Comparison of ENCODE assay signal across 8 cellular contexts in the genomic region with DNA sequence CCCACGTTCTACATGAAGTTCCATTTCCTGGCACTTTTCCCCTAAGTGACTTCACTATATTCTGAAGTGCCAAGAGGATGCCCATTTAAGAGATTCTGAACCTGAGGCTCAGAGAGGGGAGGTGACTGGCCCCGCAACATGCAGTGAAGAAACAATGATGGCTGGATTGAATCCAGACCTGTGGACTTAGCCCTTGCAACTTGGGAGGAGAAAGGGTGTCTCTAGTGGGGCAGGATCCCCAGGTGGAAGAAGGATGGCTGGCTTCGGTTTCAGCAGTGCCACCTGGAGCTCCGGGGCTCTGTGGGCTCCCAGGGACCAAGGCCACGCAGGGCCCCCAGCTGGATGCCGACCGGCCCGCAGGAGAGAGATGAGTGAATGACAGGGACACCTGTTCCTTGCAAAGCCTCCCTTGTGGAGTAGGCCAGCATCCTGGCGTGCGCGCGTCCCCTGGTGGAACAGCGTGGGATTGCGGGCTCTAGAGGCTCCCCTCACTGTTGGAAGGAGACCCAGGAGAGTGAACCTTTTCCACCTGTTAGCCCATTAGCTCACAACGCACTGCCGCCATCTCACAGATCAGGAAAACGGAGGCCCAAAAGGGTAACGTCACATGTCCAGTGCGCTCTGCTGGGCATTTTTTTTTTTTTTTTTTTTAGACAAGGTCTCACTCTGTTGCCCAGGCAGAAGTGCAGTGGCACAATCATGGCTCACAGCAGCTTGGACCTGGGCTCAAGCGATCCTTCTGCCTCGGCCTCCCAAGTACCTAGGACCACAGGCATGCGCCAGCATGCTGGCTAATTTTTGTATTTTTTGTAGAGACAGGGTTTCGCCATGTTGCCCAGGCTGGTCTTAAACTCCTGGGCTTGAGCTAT.
DNase-seq lines count a peak whose midpoint lies in the region; ATAC-seq and TF ChIP-seq lines count a peak whose summit lies in the region.

No MANE protein-coding gene starts in this region.

- TF ChIP-seq POLR2A in heart left ventricle (IDR thresholded peaks at IDR 0.05), result no peak

- no peak overlapping the region for H3K4me2 ChIP-seq in DOHH2 (ENCODE audit: low read length)

- no peaks in the 10 kb centered on the region for H3F3A ChIP-seq in DOHH2 (ENCODE audit: control insufficient read depth, insufficient read depth)

- TF ChIP-seq CTCF in DOHH2 (IDR thresholded peaks at IDR 0.05; ENCODE audit: low read depth, low read length, poor library complexity, severe bottlenecking) (peak; percentile 90), heart left ventricle (IDR thresholded peaks at IDR 0.05) (peak; percentile 74 to 95 (median 84))

- in situ Hi-C loops in SK-MEL-5 (cut with HindIII; ENCODE audit: low pct_unique_long_range_greater_than_20kb, low sequenced_read_pairs), result no loop called here

- no peaks in the 10 kb centered on the region for H4K20me1 ChIP-seq in DOHH2 (ENCODE audit: control insufficient read depth, insufficient read depth, low read depth, low read length)

- no peak overlapping the region for H3K4me3 ChIP-seq in DOHH2 (ENCODE audit: low read length)
- H3K4me3 ChIP-seq in Jurkat, Clone E6-1 (ENCODE audit: low read length), result no peak overlapping the region
- no peak overlapping the region for H3K4me3 ChIP-seq in heart left ventricle

- no peaks in the 10 kb centered on the region for H3K9me2 ChIP-seq in DOHH2 (replicated peaks; ENCODE audit: control insufficient read depth, low read length)

- intact Hi-C loops in heart left ventricle (cut with DNase I) (loop anchor here in 5 of 10 donors (2.0 to 10.0 kb wide), 5 partner anchors 118 to 292 kb away; a partner anchor contains a TSS), sciatic nerve (cut with DNase I) (no loop called here)

- no peaks in the 10 kb centered on the region for H3K9me3 ChIP-seq in DOHH2 (ENCODE audit: control insufficient read depth, insufficient read depth, low read length)
- H3K9me3 ChIP-seq in heart left ventricle, result no peaks in the 10 kb centered on the region

- H3K36me3 ChIP-seq in DOHH2 (ENCODE audit: control insufficient read depth, low read length), result no peaks in the 10 kb centered on the region
- peaks cover 0 to 8% (median 0%) of the 10 kb centered on the region in 9 donors for H3K36me3 ChIP-seq in heart left ventricle

- H3K27me3 ChIP-seq in DOHH2 (ENCODE audit: control insufficient read depth, low read length) (no peaks in the 10 kb centered on the region), heart left ventricle (no peaks in the 10 kb centered on the region)

- 35 to 43% (median 38%) methylated on average over 23 of the region's 23 CpGs for whole genome bisulfite sequencing in heart left ventricle, 4 donors

- H3K4me1 ChIP-seq in DOHH2 (ENCODE audit: control insufficient read depth, low read length), result peaks cover 8% of the 10 kb centered on the region
- H3K4me1 ChIP-seq in heart left ventricle, result peaks cover 0 to 18% (median 1%) of the 10 kb centered on the region in 12 donors

- DNase-seq in Jurkat, Clone E6-1 (ENCODE audit: low read depth, low spot score), result peak; percentile 31
- peak; percentile 64 for DNase-seq in SK-MEL-5 (ENCODE audit: low read depth, low spot score)
- DNase-seq in activated naive CD4-positive, alpha-beta T cell treated with Interleukin-2 at 50 U/mL for 16 hours, result peak; percentile 80
- DNase-seq in heart left ventricle, result peak in 4 of 5 donors; percentile 46 to 86 (median 58)
- peak; percentile 84 for DNase-seq in sciatic nerve (ENCODE audit: low spot score)

- H3K79me2 ChIP-seq in DOHH2 (ENCODE audit: control insufficient read depth, low read length), result no peaks in the 10 kb centered on the region

- peak; percentile 19 to 79 (median 76) for ATAC-seq in heart left ventricle
- peak; percentile 53 for ATAC-seq in sciatic nerve
- no peak for ATAC-seq in GM21717 (IDR thresholded peaks at IDR 0.05; ENCODE audit: unreplicated experiment)
- no peak for ATAC-seq in HG02588 (IDR thresholded peaks at IDR 0.05; ENCODE audit: unreplicated experiment)

- H3K27ac ChIP-seq in DOHH2 (ENCODE audit: low read depth, low read length) (no peak overlapping the region), heart left ventricle (no peak overlapping the region)

Comparison
In these comparisons a context has a peak if more than half of its experiments do, and no peak if none do; other contexts are left out.
1. DNase-seq: peak in every context shown above with its lines; median percentile 84 in sciatic nerve; 80 in activated naive CD4-positive, alpha-beta T cell treated with Interleukin-2 at 50 U/mL for 16 hours; 64 in SK-MEL-5; 58 in heart left ventricle; 31 in Jurkat, Clone E6-1.
2. ATAC-seq: peak in heart left ventricle (4 of 4) and sciatic nerve (single experiment); none in GM21717 (single experiment) and HG02588 (single experiment).